Comparison of ENCODE assay signal across 9 cellular contexts in genomic region chr6:132400641-132401119, GRCh38. TPM values are rescaled to one million over a fixed set of nuclear protein-coding genes. Genes with fewer than 3 reads are reported as not detected.
DNase-seq lines count a peak whose midpoint lies in the region; ATAC-seq and TF ChIP-seq lines count a peak whose summit lies in the region.
"Had no signal": no experiment of that assay in that cellular context is flagged by ENCODE, and none has a peak within 500 bp of the region (broad histone marks: within the 10 kb centered on the region; RNA-seq: fewer than 3 reads in every experiment).

No MANE protein-coding gene starts in this region.

- DNase-seq in activated T-cell treated with anti-CD3 and anti-CD28 coated beads, Interleukin-2, amount 50 U/mL, for 24 hours = no peak
- DNase-seq in activated T-cell treated with anti-CD3 and anti-CD28 coated beads, Interleukin-2, amount 50 U/mL, for 1 hour = no peak
- no peak for DNase-seq in activated CD8-positive, alpha-beta T cell treated with anti-CD3 and anti-CD28 coated beads, Interleukin-2, amount 10 ng/mL, durations not matched to agents 7 days and 5 days
- DNase-seq in stomach (no peak), NCI-H345 treated with DMSO at 0.1 percent for 48 hours (lab: John Stamatoyannopoulos, UW; ENCODE audit: unreplicated experiment) (no peak)

- H3K36me3 Mint-ChIP-seq in activated T-cell treated with anti-CD3 and anti-CD28 coated beads, Interleukin-2, amount 50 U/mL, for 24 hours (ENCODE audit: low read depth) = no peaks in the 10 kb centered on the region
- no peaks in the 10 kb centered on the region for H3K36me3 Mint-ChIP-seq in activated CD8-positive, alpha-beta T cell treated with anti-CD3 and anti-CD28 coated beads, Interleukin-2, amount 10 ng/mL, durations not matched to agents 7 days and 5 days (ENCODE audit: low read depth)
- H3K36me3 Mint-ChIP-seq: activated naive CD4-positive, alpha-beta T cell treated with anti-CD3 and anti-CD28 coated beads, Interleukin-2, amount 50 U/mL, for 24 hours had no signal

- CTCF ChIA-PET in activated CD8-positive, alpha-beta T cell treated with anti-CD3 and anti-CD28 coated beads, Interleukin-2, amount 10 ng/mL, durations not matched to agents 7 days and 5 days (lab: Charles Lee) = no interaction called here

- H3K4me3 ChIP-seq in iPS-15b (ENCODE audit: low read depth, low read length) (peak overlapping the region; percentile 86), stomach (peak overlapping the region; percentile 64 to 89 (median 80))

- H3K27me3 ChIP-seq in iPS-15b (ENCODE audit: control insufficient read depth, insufficient read depth, low read length) (peaks cover 58% of the 10 kb centered on the region), stomach (peaks cover 0 to 39% (median 20%) of the 10 kb centered on the region in 3 donors)

- H3K27ac Mint-ChIP-seq in activated T-cell treated with anti-CD3 and anti-CD28 coated beads, Interleukin-2, amount 50 U/mL, for 24 hours = no peak overlapping the region
- H3K27ac Mint-ChIP-seq in activated CD8-positive, alpha-beta T cell treated with anti-CD3 and anti-CD28 coated beads, Interleukin-2, amount 10 ng/mL, durations not matched to agents 7 days and 5 days = no peak overlapping the region
- H3K27ac Mint-ChIP-seq: activated naive CD4-positive, alpha-beta T cell treated with anti-CD3 and anti-CD28 coated beads, Interleukin-2, amount 50 U/mL, for 24 hours had no signal

- H3K4me1 Mint-ChIP-seq in activated T-cell treated with anti-CD3 and anti-CD28 coated beads, Interleukin-2, amount 50 U/mL, for 24 hours (ENCODE audit: low read depth) = peaks cover 24% of the 10 kb centered on the region
- peaks cover 7% of the 10 kb centered on the region for H3K4me1 Mint-ChIP-seq in activated CD8-positive, alpha-beta T cell treated with anti-CD3 and anti-CD28 coated beads, Interleukin-2, amount 10 ng/mL, durations not matched to agents 7 days and 5 days (ENCODE audit: low read depth)

- no peaks in the 10 kb centered on the region for H3K9me3 ChIP-seq in iPS-15b (ENCODE audit: control insufficient read depth, insufficient read depth, low read length)
- peaks cover 0 to 2% (median 0%) of the 10 kb centered on the region in 4 donors for H3K9me3 ChIP-seq in stomach

- no peak for TF ChIP-seq CTCF in stomach (IDR thresholded peaks at IDR 0.05)

- whole genome bisulfite sequencing in stomach, 5 donors = 4 to 12% (median 5%) methylated on average over 11 to 33 of the region's 33 CpGs

- peak overlapping the region; percentile 46 for H3K4me3 Mint-ChIP-seq in activated T-cell treated with anti-CD3 and anti-CD28 coated beads, Interleukin-2, amount 50 U/mL, for 24 hours
- H3K4me3 Mint-ChIP-seq in activated CD8-positive, alpha-beta T cell treated with anti-CD3 and anti-CD28 coated beads, Interleukin-2, amount 10 ng/mL, durations not matched to agents 7 days and 5 days = peak overlapping the region; percentile 49
- H3K4me3 Mint-ChIP-seq: activated naive CD4-positive, alpha-beta T cell treated with anti-CD3 and anti-CD28 coated beads, Interleukin-2, amount 50 U/mL, for 24 hours had no signal

- TF ChIP-seq POLR2A in stomach (IDR thresholded peaks at IDR 0.05) = no peak

- H3K4me1 ChIP-seq in iPS-15b (ENCODE audit: control insufficient read depth, insufficient read depth, low read length) (no peaks in the 10 kb centered on the region), stomach (peaks cover 9 to 16% (median 12%) of the 10 kb centered on the region in 4 donors)

- ATAC-seq in activated CD8-positive, alpha-beta T cell treated with anti-CD3 and anti-CD28 coated beads, Interleukin-2, amount 10 ng/mL, durations not matched to agents 7 days and 5 days = no peak
- ATAC-seq in HG02798 (IDR thresholded peaks at IDR 0.05; ENCODE audit: poor library complexity, unreplicated experiment) (no peak), GM19397 (IDR thresholded peaks at IDR 0.05; ENCODE audit: unreplicated experiment) (no peak)

- POLR2A ChIA-PET in activated CD8-positive, alpha-beta T cell treated with anti-CD3 and anti-CD28 coated beads, Interleukin-2, amount 10 ng/mL, durations not matched to agents 7 days and 5 days (lab: Charles Lee) = no interaction called here

- no peak overlapping the region for H3K9ac ChIP-seq in iPS-15b (ENCODE audit: low read depth, low read length)

- intact Hi-C loops in stomach (cut with DNase I; ENCODE audit: low total_unique reads) = no loop called here

- H3K36me3 ChIP-seq in iPS-15b (ENCODE audit: control insufficient read depth, insufficient read depth, low read length) (no peaks in the 10 kb centered on the region), stomach (no peaks in the 10 kb centered on the region)

- H3K27me3 Mint-ChIP-seq in activated T-cell treated with anti-CD3 and anti-CD28 coated beads, Interleukin-2, amount 50 U/mL, for 24 hours = peaks cover 76% of the 10 kb centered on the region
- peaks cover 47% of the 10 kb centered on the region for H3K27me3 Mint-ChIP-seq in activated CD8-positive, alpha-beta T cell treated with anti-CD3 and anti-CD28 coated beads, Interleukin-2, amount 10 ng/mL, durations not matched to agents 7 days and 5 days (ENCODE audit: low read depth)

- peaks cover 7% of the 10 kb centered on the region for H3K9me3 Mint-ChIP-seq in activated T-cell treated with anti-CD3 and anti-CD28 coated beads, Interleukin-2, amount 50 U/mL, for 24 hours
- no peaks in the 10 kb centered on the region for H3K9me3 Mint-ChIP-seq in activated CD8-positive, alpha-beta T cell treated with anti-CD3 and anti-CD28 coated beads, Interleukin-2, amount 10 ng/mL, durations not matched to agents 7 days and 5 days (ENCODE audit: insufficient read depth)

- no peak for TF ChIP-seq EP300 in stomach (IDR thresholded peaks at IDR 0.05)

- peak overlapping the region in 3 of 5 donors; percentile 53 to 74 (median 66) for H3K27ac ChIP-seq in stomach

RNA-seq across cellular contexts. Expression of gene MOXD1, which starts 0.6 kb away (rescaled TPM):
- not detected for total RNA-seq in activated CD8-positive, alpha-beta T cell treated with anti-CD3 and anti-CD28 coated beads, Interleukin-2, amount 10 ng/mL, durations not matched to agents 7 days and 5 days
- total RNA-seq in stomach = 10 to 100 TPM in 2 of 5 donors, 1 to 10 TPM in 3; 2.2 to 16.9 (median 4.5) TPM
- 10 to 100 TPM in 1 of 3 donors, 1 to 10 TPM in 2; 2.1 to 14.8 (median 3.4) TPM for polyA plus RNA-seq in stomach
